Comparison of ENCODE assay signal across 8 cellular contexts in the genomic region with DNA sequence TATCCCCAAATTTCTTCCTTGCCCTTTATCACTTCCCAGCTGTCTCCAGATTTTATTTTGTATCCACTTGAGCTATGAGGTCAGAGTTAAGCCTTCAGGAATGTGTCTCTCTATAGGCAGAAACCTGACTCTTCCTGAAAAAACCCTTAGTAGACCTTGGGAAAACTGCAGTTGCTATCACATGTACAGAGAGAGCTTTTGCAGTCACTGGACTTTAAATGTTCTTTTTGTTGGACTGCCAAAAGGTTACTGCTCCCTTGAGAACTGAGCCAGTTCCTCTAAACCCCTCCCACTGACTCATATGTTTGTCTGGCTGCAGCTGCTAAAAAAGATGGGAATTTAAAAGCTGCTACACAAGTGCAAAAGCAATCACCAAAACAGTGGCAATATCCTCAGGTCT.
A peak's percentile ranks its signal among the peaks of the same experiment; 100 is the strongest.
DNase-seq lines count a peak whose midpoint lies in the region; ATAC-seq and TF ChIP-seq lines count a peak whose summit lies in the region.

No MANE protein-coding gene starts in this region.

- peak overlapping the region; percentile 85 for H3K27ac ChIP-seq in caudate nucleus (ENCODE audit: low read depth, low read length)
- peak overlapping the region in 1 of 2 donors; percentile 68 for H3K27ac ChIP-seq in lung (ENCODE audit: low read depth in 1 of 2, low read length in 1 of 2)

- DNase-seq in ACHN (peak; percentile 17), LNCaP clone FGC (ENCODE audit: low read depth) (peak; percentile 83), caudate nucleus (lab: John Stamatoyannopoulos, UW) (peak in 18 of 61 donors; percentile 7 to 44 (median 25)), lung (ENCODE audit: low spot score) (no peak), ureter (ENCODE audit: low spot score) (peak; percentile 54), UCSD-AML1 (lab: John Stamatoyannopoulos, UW; ENCODE audit: unreplicated experiment) (no peak)
- no peak for DNase-seq in effector memory CD8-positive, alpha-beta T cell

- H3K4me1 Mint-ChIP-seq in effector memory CD8-positive, alpha-beta T cell (ENCODE audit: low read depth in 2 of 2) = no peaks in the 10 kb centered on the region

- H3K9me3 ChIP-seq in lung (ENCODE audit: control insufficient read depth in 2 of 2, insufficient read depth in 1 of 2, low read length in 1 of 2) = no peaks in the 10 kb centered on the region

- no peak overlapping the region for H3K27ac Mint-ChIP-seq in effector memory CD8-positive, alpha-beta T cell

- H3K36me3 Mint-ChIP-seq in effector memory CD8-positive, alpha-beta T cell (ENCODE audit: insufficient read depth) = no peaks in the 10 kb centered on the region

- no peak overlapping the region for H3K4me3 Mint-ChIP-seq in effector memory CD8-positive, alpha-beta T cell

- in situ Hi-C loops in ACHN (cut with HindIII; ENCODE audit: low pct_ligation_motif_present, low pct_unique_long_range_greater_than_20kb, low sequenced_read_pairs) = no loop called here

- H3K4me1 ChIP-seq in lung (ENCODE audit: control insufficient read depth in 2 of 2, insufficient read depth in 2 of 2, low read length in 2 of 2) = peaks cover 0 to 36% of the 10 kb centered on the region in 2 donors

- H3K36me3 ChIP-seq in lung (ENCODE audit: control insufficient read depth in 2 of 2, insufficient read depth in 2 of 2, low read length in 2 of 2) = no peaks in the 10 kb centered on the region

- peaks cover 6 to 17% of the 10 kb centered on the region in 2 donors for H3K27me3 Mint-ChIP-seq in effector memory CD8-positive, alpha-beta T cell

- ATAC-seq in lung (ENCODE audit: insufficient read depth, low FRiP score) (peak; percentile 76), HG02884 (IDR thresholded peaks at IDR 0.05; ENCODE audit: unreplicated experiment) (no peak)
- no peak for ATAC-seq in effector memory CD8-positive, alpha-beta T cell (replicated peaks)

- no peak for TF ChIP-seq CTCF in LNCaP clone FGC (IDR thresholded peaks at IDR 0.05; ENCODE audit: control insufficient read depth, extremely low read depth, insufficient read depth)
- TF ChIP-seq CTCF in lung (IDR thresholded peaks at IDR 0.05; ENCODE audit: control extremely low read depth, extremely low read depth) = no peak

- no peaks in the 10 kb centered on the region for H3K9me3 Mint-ChIP-seq in effector memory CD8-positive, alpha-beta T cell

- H3K27me3 ChIP-seq in lung (ENCODE audit: control insufficient read depth, insufficient read depth) = no peaks in the 10 kb centered on the region

- no peak overlapping the region for H3K4me3 ChIP-seq in LNCaP clone FGC (ENCODE audit: low read depth, low read length)
- H3K4me3 ChIP-seq in lung = no peak overlapping the region

Comparison
In these comparisons a context has a peak if more than half of its experiments do, and no peak if none do; other contexts are left out.
1. DNase-seq: peak in ACHN (single experiment), LNCaP clone FGC (single experiment) and ureter (single experiment); none in lung (single experiment), effector memory CD8-positive, alpha-beta T cell (0 of 3) and UCSD-AML1 (single experiment).